ENCODE assay signal across 1 cellular context in the genomic region with DNA sequence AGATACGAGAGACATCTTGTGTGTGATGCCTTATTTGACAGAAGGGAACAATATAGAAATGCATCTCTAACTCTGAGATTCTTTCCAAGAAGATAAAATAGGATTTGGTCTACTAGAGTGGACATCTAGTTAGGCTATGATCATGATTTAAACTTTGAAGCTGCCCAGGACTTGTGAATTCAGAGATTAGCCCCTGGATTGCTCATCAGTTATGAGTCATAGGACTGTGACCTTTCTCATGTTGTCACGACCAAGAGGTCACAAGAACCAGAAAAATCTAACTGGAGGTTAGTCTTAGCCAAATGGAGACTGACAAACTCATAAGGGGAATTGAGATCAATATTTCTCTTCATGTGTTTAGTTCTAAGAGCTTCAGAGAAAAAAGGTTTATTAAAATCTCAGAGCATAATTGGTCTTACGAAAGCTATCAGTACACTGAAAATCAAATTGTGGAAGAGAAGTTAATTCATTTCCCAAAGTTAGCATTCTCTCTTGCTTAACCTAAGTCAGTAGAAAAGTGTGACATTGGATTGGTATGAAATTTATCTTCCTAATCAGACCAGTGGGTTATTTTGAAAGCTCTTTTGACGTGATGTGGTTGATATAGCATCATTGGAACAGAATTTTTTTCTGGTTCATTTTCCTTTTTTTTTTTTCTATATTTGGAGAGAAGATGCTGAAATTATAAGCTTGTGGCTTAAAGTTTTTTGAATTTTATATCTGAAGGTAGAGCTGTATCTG.
A peak's percentile ranks its signal among the peaks of the same experiment; 100 is the strongest.
TF ChIP-seq lines count a peak whose summit lies in the region.

No MANE protein-coding gene starts in this region.

TF ChIP-seq in HCT116, 20 proteins besides CTCF, POLR2A, EP300 and RAD21:
- TF ChIP-seq, protein P1, sequence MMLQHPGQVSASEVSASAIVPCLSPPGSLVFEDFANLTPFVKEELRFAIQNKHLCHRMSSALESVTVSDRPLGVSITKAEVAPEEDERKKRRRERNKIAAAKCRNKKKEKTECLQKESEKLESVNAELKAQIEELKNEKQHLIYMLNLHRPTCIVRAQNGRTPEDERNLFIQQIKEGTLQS (IDR thresholded peaks at IDR 0.05) = 0 out of 2 replicates have a peak, but pooled peaks have one; percentile 44
- TF ChIP-seq CBX3 (IDR thresholded peaks at IDR 0.05; ENCODE audit: low read depth) = peak; percentile 63; the same call in 1 of the 2 replicates
- peak; percentile 87 for TF ChIP-seq FOSL1 (IDR thresholded peaks at IDR 0.05; ENCODE audit: low read depth)
- no peak for TF ChIP-seq ZFX (IDR thresholded peaks at IDR 0.05)
- no peak for TF ChIP-seq SIN3A (IDR thresholded peaks at IDR 0.05; ENCODE audit: low read depth)
- peak; percentile 50 for TF ChIP-seq SP1 (IDR thresholded peaks at IDR 0.05; ENCODE audit: low read depth)
- TF ChIP-seq JUND (IDR thresholded peaks at IDR 0.05) = peak; percentile 77
- TF ChIP-seq CEBPB (IDR thresholded peaks at IDR 0.05; ENCODE audit: low read depth) = 0 out of 2 replicates have a peak, but pooled peaks have one; percentile 19
- peak; percentile 20 for TF ChIP-seq TCF7L2 (IDR thresholded peaks at IDR 0.05; ENCODE audit: borderline replicate concordance, extremely low read depth, insufficient read depth, insufficient read length)
TF ChIP-seq in HCT116: peak in this region for 7.
